Comparison of ENCODE assay signal across 1 cellular context in genomic region chr3:5426094-5426883, GRCh38.
TF ChIP-seq lines count a peak whose summit lies in the region.

No MANE protein-coding gene starts in this region.

TF ChIP-seq in HepG2, 621 proteins besides CTCF, POLR2A, EP300 and RAD21 (continued from another document and continues in another):
- TF ChIP-seq ETS1 (CRISPR knock-in tag; IDR thresholded peaks at IDR 0.05) (no peak), ZNF564 (CRISPR knock-in tag; IDR thresholded peaks at IDR 0.05) (no peak), MED8 (CRISPR knock-in tag; IDR thresholded peaks at IDR 0.05; ENCODE audit: insufficient replicate concordance) (no peak), MEF2D (CRISPR knock-in tag; IDR thresholded peaks at IDR 0.05) (no peak), STAG1 (CRISPR knock-in tag; IDR thresholded peaks at IDR 0.05) (peak; percentile 85), SNAPC2 (CRISPR knock-in tag; IDR thresholded peaks at IDR 0.05) (no peak), PTBP1 (IDR thresholded peaks at IDR 0.05; ENCODE audit: low read depth, low read length, poor library complexity, severe bottlenecking) (no peak), ZNF788 (CRISPR knock-in tag; IDR thresholded peaks at IDR 0.05; ENCODE audit: borderline replicate concordance) (no peak), ZNF138 (CRISPR knock-in tag; IDR thresholded peaks at IDR 0.05; ENCODE audit: low read depth) (no peak), AGO2 (optimal IDR thresholded peaks at IDR 0.05; ENCODE audit: low read depth, low read length) (no peak), ONECUT2 (CRISPR knock-in tag; IDR thresholded peaks at IDR 0.05) (no peak), MED13 (CRISPR knock-in tag; IDR thresholded peaks at IDR 0.05) (no peak), CBX5 (CRISPR knock-in tag; IDR thresholded peaks at IDR 0.05; ENCODE audit: borderline replicate concordance) (peak; percentile 45; the same call in 1 of the 2 replicates), PITX1 (CRISPR knock-in tag; IDR thresholded peaks at IDR 0.05) (peak; percentile 46; the same call in 1 of the 2 replicates), HMGXB3 (CRISPR knock-in tag; IDR thresholded peaks at IDR 0.05; ENCODE audit: borderline replicate concordance) (no peak), ZNF260 (CRISPR knock-in tag; IDR thresholded peaks at IDR 0.05; ENCODE audit: borderline replicate concordance, low read depth) (no peak), SP140L (CRISPR knock-in tag; IDR thresholded peaks at IDR 0.05; ENCODE audit: borderline replicate concordance) (no peak), SRY (CRISPR knock-in tag; IDR thresholded peaks at IDR 0.05) (no peak), ZSCAN20 (CRISPR knock-in tag; IDR thresholded peaks at IDR 0.05; ENCODE audit: borderline replicate concordance) (no peak), ZFY (CRISPR knock-in tag; IDR thresholded peaks at IDR 0.05) (peak; percentile 67), KDM2A (CRISPR knock-in tag; IDR thresholded peaks at IDR 0.05; ENCODE audit: borderline replicate concordance, low read depth) (peak; percentile 52; the same call in 1 of the 2 replicates), ZNF710 (CRISPR knock-in tag; IDR thresholded peaks at IDR 0.05; ENCODE audit: borderline replicate concordance) (no peak), ATF1 (CRISPR knock-in tag; IDR thresholded peaks at IDR 0.05) (no peak), ZNF674 (CRISPR knock-in tag; IDR thresholded peaks at IDR 0.05; ENCODE audit: low read depth) (no peak), IRX3 (CRISPR knock-in tag; IDR thresholded peaks at IDR 0.05; ENCODE audit: borderline replicate concordance, low read depth) (no peak), CC2D1A (CRISPR knock-in tag; IDR thresholded peaks at IDR 0.05) (no peak), LCORL (IDR thresholded peaks at IDR 0.05) (no peak), LCORL (CRISPR knock-in tag; IDR thresholded peaks at IDR 0.05) (no peak), ZNF773 (CRISPR knock-in tag; IDR thresholded peaks at IDR 0.05; ENCODE audit: borderline replicate concordance) (no peak), ZC3H4 (CRISPR knock-in tag; IDR thresholded peaks at IDR 0.05; ENCODE audit: borderline replicate concordance) (no peak), CEBPZ (IDR thresholded peaks at IDR 0.05; ENCODE audit: low read length) (no peak), CENPT (CRISPR knock-in tag; IDR thresholded peaks at IDR 0.05; ENCODE audit: low read depth) (no peak), NCOA2 (CRISPR knock-in tag; IDR thresholded peaks at IDR 0.05) (no peak), SIX1 (CRISPR knock-in tag; IDR thresholded peaks at IDR 0.05; ENCODE audit: borderline replicate concordance) (no peak), HNF1A (IDR thresholded peaks at IDR 0.05; ENCODE audit: low read depth) (no peak), HNF1A (CRISPR knock-in tag; IDR thresholded peaks at IDR 0.05; ENCODE audit: borderline replicate concordance) (no peak), SMAD3 (CRISPR knock-in tag; IDR thresholded peaks at IDR 0.05) (no peak), ZNF619 (CRISPR knock-in tag; IDR thresholded peaks at IDR 0.05) (no peak), ZNF431 (CRISPR knock-in tag; IDR thresholded peaks at IDR 0.05; ENCODE audit: borderline replicate concordance, low read depth) (no peak), ZNF543 (CRISPR knock-in tag; IDR thresholded peaks at IDR 0.05) (no peak), CBFB (CRISPR knock-in tag; IDR thresholded peaks at IDR 0.05) (no peak), KLF9 (CRISPR knock-in tag; IDR thresholded peaks at IDR 0.05; ENCODE audit: low read depth) (no peak), MIER3 (CRISPR knock-in tag; IDR thresholded peaks at IDR 0.05; ENCODE audit: borderline replicate concordance) (no peak), ZNF629 (CRISPR knock-in tag; conservative IDR thresholded peaks at IDR 0.05) (no peak), SMC3 (IDR thresholded peaks at IDR 0.05; ENCODE audit: low read length) (peak; percentile 71), DNMT1 (CRISPR knock-in tag; IDR thresholded peaks at IDR 0.05) (0 out of 2 replicates have a peak, but pooled peaks have one; percentile 45), MAX (IDR thresholded peaks at IDR 0.05) (0 out of 2 replicates have a peak, but pooled peaks have one; percentile 32), HNRNPLL (IDR thresholded peaks at IDR 0.05; ENCODE audit: low read depth, low read length, poor library complexity, severe bottlenecking) (no peak), ZNF713 (CRISPR knock-in tag; IDR thresholded peaks at IDR 0.05) (no peak), MIER2 (CRISPR knock-in tag; IDR thresholded peaks at IDR 0.05) (no peak), ARHGAP35 (CRISPR knock-in tag; IDR thresholded peaks at IDR 0.05; ENCODE audit: borderline replicate concordance) (no peak), GATA4 (IDR thresholded peaks at IDR 0.05; ENCODE audit: borderline replicate concordance, low read depth) (no peak), SAP130 (CRISPR knock-in tag; IDR thresholded peaks at IDR 0.05; ENCODE audit: low read depth) (no peak), BHLHE40 (IDR thresholded peaks at IDR 0.05; ENCODE audit: low read length) (0 out of 2 replicates have a peak, but pooled peaks have one; percentile 12), TCF7L2 (IDR thresholded peaks at IDR 0.05; ENCODE audit: low read depth, low read length) (no peak), ZNF83 (CRISPR knock-in tag; IDR thresholded peaks at IDR 0.05; ENCODE audit: borderline replicate concordance) (no peak), ZNF879 (CRISPR knock-in tag; IDR thresholded peaks at IDR 0.05) (no peak), MAFK (conservative IDR thresholded peaks at IDR 0.05 in 1 of 2, IDR thresholded peaks at IDR 0.05 in 1 of 2; ENCODE audit: low read length in 2 of 2) (peak; percentile 68 to 85), HMG20B (CRISPR knock-in tag; conservative IDR thresholded peaks at IDR 0.05) (no peak), SMAD1 (CRISPR knock-in tag; IDR thresholded peaks at IDR 0.05; ENCODE audit: borderline replicate concordance, low read depth) (no peak), MAFF (IDR thresholded peaks at IDR 0.05; ENCODE audit: low read depth, low read length) (peak; percentile 77), ZBTB7B (CRISPR knock-in tag; IDR thresholded peaks at IDR 0.05) (no peak), RAD51 (IDR thresholded peaks at IDR 0.05; ENCODE audit: borderline replicate concordance) (no peak)
